Comparison of ENCODE assay signal across 1 cellular context in genomic region chr2:72780483-72780882, GRCh38.
TF ChIP-seq lines count a peak whose summit lies in the region.

No MANE protein-coding gene starts in this region.

TF ChIP-seq in H1, 55 proteins besides CTCF, POLR2A, EP300 and RAD21:
- TF ChIP-seq EZH2 (IDR thresholded peaks at IDR 0.05; ENCODE audit: low read depth, low read length, severe bottlenecking) = no peak
- TF ChIP-seq MAFK (IDR thresholded peaks at IDR 0.05; ENCODE audit: low read depth, low read length) = no peak
- TF ChIP-seq CEBPB (IDR thresholded peaks at IDR 0.05; ENCODE audit: low read depth, low read length) = no peak
- TF ChIP-seq ATF2 (IDR thresholded peaks at IDR 0.05; ENCODE audit: low read length) = no peak
- no peak for TF ChIP-seq USF2 (IDR thresholded peaks at IDR 0.05; ENCODE audit: low read length)
- TF ChIP-seq BCL11A (IDR thresholded peaks at IDR 0.05; ENCODE audit: low read depth in 2 of 2, low read length in 2 of 2) = no peak
- no peak for TF ChIP-seq JUN (IDR thresholded peaks at IDR 0.05; ENCODE audit: low read depth, low read length)
- no peak for TF ChIP-seq POU5F1 (IDR thresholded peaks at IDR 0.05; ENCODE audit: low read depth, low read length)
- no peak for TF ChIP-seq SIN3A (conservative IDR thresholded peaks at IDR 0.05 in 1 of 2, IDR thresholded peaks at IDR 0.05 in 1 of 2; ENCODE audit: low read depth in 1 of 2, low read length in 2 of 2)
- no peak for TF ChIP-seq TAF1 (IDR thresholded peaks at IDR 0.05; ENCODE audit: low read depth, low read length)
- no peak for TF ChIP-seq TAF7 (optimal IDR thresholded peaks at IDR 0.05; ENCODE audit: borderline replicate concordance, low read depth, low read length)
- TF ChIP-seq SAP30 (IDR thresholded peaks at IDR 0.05; ENCODE audit: insufficient read depth, insufficient replicate concordance, low read length) = no peak
- TF ChIP-seq HDAC2 (IDR thresholded peaks at IDR 0.05; ENCODE audit: borderline replicate concordance in 1 of 2, low read depth in 2 of 2, low read length in 2 of 2) = no peak
- no peak for TF ChIP-seq NANOG (IDR thresholded peaks at IDR 0.05; ENCODE audit: insufficient read depth, low read depth, low read length, poor library complexity, severe bottlenecking)
- TF ChIP-seq BRCA1 (IDR thresholded peaks at IDR 0.05; ENCODE audit: low read depth, low read length) = no peak
TF ChIP-seq in H1: peak in this region for 0.
